ENCODE assay signal across 1 cellular context in the genomic region with DNA sequence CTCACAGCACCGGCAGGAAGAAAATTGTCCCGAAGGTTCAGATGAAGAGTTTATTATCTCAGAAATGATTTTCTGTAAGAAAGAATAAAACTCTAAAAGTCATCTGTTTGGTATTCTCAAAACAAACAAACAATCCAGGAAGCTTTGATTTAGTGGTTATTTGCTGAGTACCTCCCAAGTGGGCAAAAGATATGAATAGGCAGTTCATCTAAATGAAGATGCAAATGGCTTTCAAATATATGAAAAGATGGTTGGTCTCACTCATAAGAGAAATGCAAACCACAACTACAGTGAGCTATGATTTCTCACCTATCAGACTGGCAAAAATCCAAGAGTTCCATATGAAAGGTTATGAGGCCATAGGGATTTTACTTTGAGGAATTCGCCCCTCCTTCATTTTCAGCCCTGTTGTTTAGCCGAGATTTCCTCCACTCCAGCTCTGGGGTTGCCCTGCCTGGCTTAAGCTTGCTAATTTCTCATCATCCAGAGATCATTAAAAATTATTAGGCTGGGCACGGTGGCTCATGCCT.
TF ChIP-seq lines count a peak whose summit lies in the region.

No MANE protein-coding gene starts in this region.

TF ChIP-seq in HepG2, 621 proteins besides CTCF, POLR2A, EP300 and RAD21:
- TF ChIP-seq ZBTB20 (CRISPR knock-in tag; IDR thresholded peaks at IDR 0.05; ENCODE audit: borderline replicate concordance, low read depth), result no peak
- no peak for TF ChIP-seq DZIP1 (CRISPR knock-in tag; IDR thresholded peaks at IDR 0.05)
- no peak for TF ChIP-seq ZNF646 (CRISPR knock-in tag; IDR thresholded peaks at IDR 0.05)
- no peak for TF ChIP-seq KMT2B (CRISPR knock-in tag; IDR thresholded peaks at IDR 0.05)
- TF ChIP-seq YEATS4 (CRISPR knock-in tag; IDR thresholded peaks at IDR 0.05; ENCODE audit: borderline replicate concordance), result no peak
- no peak for TF ChIP-seq DR1 (CRISPR knock-in tag; IDR thresholded peaks at IDR 0.05)
